Comparison of ENCODE assay signal across 8 cellular contexts in genomic region chr21:25881524-25882376, GRCh38.
DNase-seq lines count a peak whose midpoint lies in the region; ATAC-seq and TF ChIP-seq lines count a peak whose summit lies in the region.

No MANE protein-coding gene starts in this region.

- H3K4me1 ChIP-seq in SJSA1 (replicated peaks), result peaks cover 19% of the 10 kb centered on the region

- TF ChIP-seq CTCF in GM10248 (IDR thresholded peaks at IDR 0.05; ENCODE audit: control extremely low read depth, extremely low read depth, low read depth, missing control alignments), result peak; percentile 92
- peak; percentile 92 for TF ChIP-seq CTCF in glutamatergic neuron (IDR thresholded peaks at IDR 0.05; ENCODE audit: partially characterized antibody, unreplicated experiment)

- peaks cover 11% of the 10 kb centered on the region for H3K36me3 ChIP-seq in SJSA1

- peak; percentile 90 for TF ChIP-seq RAD21 in Ishikawa (IDR thresholded peaks at IDR 0.05; ENCODE audit: low read depth)

- DNase-seq in GM10248 (ENCODE audit: extremely low spot score) (peak; percentile 75), SJSA1 (ENCODE audit: low read depth in 1 of 2, low spot score in 2 of 2) (peak; percentile 49 to 61), glutamatergic neuron (peak; percentile 78), posterior vena cava (ENCODE audit: low spot score) (peak; percentile 87), amniotic stem cell (lab: John Stamatoyannopoulos, UW) (no peak)
- DNase-seq in activated naive CD4-positive, alpha-beta T cell (lab: John Stamatoyannopoulos, UW), result peak in 3 of 4 experiments; percentile 1 to 28 (median 23)

- peaks cover 25% of the 10 kb centered on the region for H3K36me3 Mint-ChIP-seq in glutamatergic neuron (ENCODE audit: unreplicated experiment)

- intact Hi-C loops in posterior vena cava (cut with DNase I), result loop anchor here (10.0 kb wide), 2 partner anchors 283 to 293 kb away; partner anchors contain the start of gene APP (in 1 of the 2)

- peaks cover 12% of the 10 kb centered on the region for H3K9me3 Mint-ChIP-seq in glutamatergic neuron (ENCODE audit: unreplicated experiment)

- peak; percentile 93 for ATAC-seq in GM21723 (IDR thresholded peaks at IDR 0.05; ENCODE audit: unreplicated experiment)

- TF ChIP-seq EP300 in Ishikawa (IDR thresholded peaks at IDR 0.05; ENCODE audit: borderline replicate concordance), result no peak

- H3K27ac Mint-ChIP-seq in glutamatergic neuron (ENCODE audit: unreplicated experiment), result no peak overlapping the region

- H3K27me3 ChIP-seq in SJSA1 (replicated peaks), result no peaks in the 10 kb centered on the region

- H3K27ac ChIP-seq in SJSA1, result no peak overlapping the region

- POLR2A ChIA-PET in GM10248 (lab: Yijun Ruan, JAX), result no interaction called here

- H3K4me1 Mint-ChIP-seq in glutamatergic neuron (ENCODE audit: low read depth, unreplicated experiment), result peaks cover 6% of the 10 kb centered on the region

- H3K4me3 ChIP-seq in SJSA1, result no peak overlapping the region

- H3K4me3 Mint-ChIP-seq in glutamatergic neuron (ENCODE audit: unreplicated experiment), result no peak overlapping the region

- peaks cover 12% of the 10 kb centered on the region for H3K27me3 Mint-ChIP-seq in glutamatergic neuron (ENCODE audit: unreplicated experiment)

- no peaks in the 10 kb centered on the region for H3K9me3 ChIP-seq in SJSA1 (replicated peaks)

- CTCF ChIA-PET in GM10248 (lab: Yijun Ruan, JAX), result interaction anchor here (0.7 to 3.3 kb wide), 13 partner anchors 9 to 836 kb away, joined by 3 to 19 read pairs (median 4); partner anchors contain the start of gene APP

TF ChIP-seq in Ishikawa, 13 proteins besides CTCF, POLR2A, EP300 and RAD21:
- TF ChIP-seq YY1 (IDR thresholded peaks at IDR 0.05; ENCODE audit: low read depth), result no peak
- TF ChIP-seq CEBPB (IDR thresholded peaks at IDR 0.05), result no peak
- TF ChIP-seq REST (IDR thresholded peaks at IDR 0.05; ENCODE audit: low read depth), result no peak
- TF ChIP-seq CREB1 (IDR thresholded peaks at IDR 0.05; ENCODE audit: low read depth), result no peak
- no peak for TF ChIP-seq USF1 (IDR thresholded peaks at IDR 0.05)
- no peak for TF ChIP-seq MAX (IDR thresholded peaks at IDR 0.05)
- TF ChIP-seq NFIC (IDR thresholded peaks at IDR 0.05), result no peak
- no peak for TF ChIP-seq TAF1 (IDR thresholded peaks at IDR 0.05; ENCODE audit: low read depth)
- TF ChIP-seq TCF12 (IDR thresholded peaks at IDR 0.05; ENCODE audit: low read depth), result no peak
- TF ChIP-seq FOXM1 (IDR thresholded peaks at IDR 0.05; ENCODE audit: borderline replicate concordance, low read depth), result no peak
- no peak for TF ChIP-seq ZBTB7A (IDR thresholded peaks at IDR 0.05; ENCODE audit: low read depth)
- TF ChIP-seq EGR1 (IDR thresholded peaks at IDR 0.05), result no peak
TF ChIP-seq in Ishikawa: peak in this region for 0.
